1 cellular context compared by ENCODE assay signal in genomic region chr16:81319221-81319912, GRCh38.
A peak's percentile ranks its signal among the peaks of the same experiment; 100 is the strongest.
TF ChIP-seq lines count a peak whose summit lies in the region.

No MANE protein-coding gene starts in this region.

TF ChIP-seq in K562, 482 proteins besides CTCF, POLR2A, EP300 and RAD21 (continued from another document):
- TF ChIP-seq DPF2 (IDR thresholded peaks at IDR 0.05) (peak; percentile 65), WHSC1 (IDR thresholded peaks at IDR 0.05; ENCODE audit: low read length) (no peak), MAFF (IDR thresholded peaks at IDR 0.05; ENCODE audit: low read length) (peak; percentile 61; the same call in 1 of the 2 replicates), TAL1 (IDR thresholded peaks at IDR 0.05) (no peak), MYC (IDR thresholded peaks at IDR 0.05; ENCODE audit: low read depth, low read length) (no peak), MYC (CRISPR knock-in tag; IDR thresholded peaks at IDR 0.05; ENCODE audit: borderline replicate concordance, low read depth) (no peak), CTBP1 (IDR thresholded peaks at IDR 0.05; ENCODE audit: borderline replicate concordance) (no peak), NFXL1 (CRISPR knock-in tag; IDR thresholded peaks at IDR 0.05) (no peak), PHB2 (IDR thresholded peaks at IDR 0.05; ENCODE audit: low read depth) (no peak), SMARCC2 (IDR thresholded peaks at IDR 0.05; ENCODE audit: low read depth) (no peak)
- TF ChIP-seq, protein P1, sequence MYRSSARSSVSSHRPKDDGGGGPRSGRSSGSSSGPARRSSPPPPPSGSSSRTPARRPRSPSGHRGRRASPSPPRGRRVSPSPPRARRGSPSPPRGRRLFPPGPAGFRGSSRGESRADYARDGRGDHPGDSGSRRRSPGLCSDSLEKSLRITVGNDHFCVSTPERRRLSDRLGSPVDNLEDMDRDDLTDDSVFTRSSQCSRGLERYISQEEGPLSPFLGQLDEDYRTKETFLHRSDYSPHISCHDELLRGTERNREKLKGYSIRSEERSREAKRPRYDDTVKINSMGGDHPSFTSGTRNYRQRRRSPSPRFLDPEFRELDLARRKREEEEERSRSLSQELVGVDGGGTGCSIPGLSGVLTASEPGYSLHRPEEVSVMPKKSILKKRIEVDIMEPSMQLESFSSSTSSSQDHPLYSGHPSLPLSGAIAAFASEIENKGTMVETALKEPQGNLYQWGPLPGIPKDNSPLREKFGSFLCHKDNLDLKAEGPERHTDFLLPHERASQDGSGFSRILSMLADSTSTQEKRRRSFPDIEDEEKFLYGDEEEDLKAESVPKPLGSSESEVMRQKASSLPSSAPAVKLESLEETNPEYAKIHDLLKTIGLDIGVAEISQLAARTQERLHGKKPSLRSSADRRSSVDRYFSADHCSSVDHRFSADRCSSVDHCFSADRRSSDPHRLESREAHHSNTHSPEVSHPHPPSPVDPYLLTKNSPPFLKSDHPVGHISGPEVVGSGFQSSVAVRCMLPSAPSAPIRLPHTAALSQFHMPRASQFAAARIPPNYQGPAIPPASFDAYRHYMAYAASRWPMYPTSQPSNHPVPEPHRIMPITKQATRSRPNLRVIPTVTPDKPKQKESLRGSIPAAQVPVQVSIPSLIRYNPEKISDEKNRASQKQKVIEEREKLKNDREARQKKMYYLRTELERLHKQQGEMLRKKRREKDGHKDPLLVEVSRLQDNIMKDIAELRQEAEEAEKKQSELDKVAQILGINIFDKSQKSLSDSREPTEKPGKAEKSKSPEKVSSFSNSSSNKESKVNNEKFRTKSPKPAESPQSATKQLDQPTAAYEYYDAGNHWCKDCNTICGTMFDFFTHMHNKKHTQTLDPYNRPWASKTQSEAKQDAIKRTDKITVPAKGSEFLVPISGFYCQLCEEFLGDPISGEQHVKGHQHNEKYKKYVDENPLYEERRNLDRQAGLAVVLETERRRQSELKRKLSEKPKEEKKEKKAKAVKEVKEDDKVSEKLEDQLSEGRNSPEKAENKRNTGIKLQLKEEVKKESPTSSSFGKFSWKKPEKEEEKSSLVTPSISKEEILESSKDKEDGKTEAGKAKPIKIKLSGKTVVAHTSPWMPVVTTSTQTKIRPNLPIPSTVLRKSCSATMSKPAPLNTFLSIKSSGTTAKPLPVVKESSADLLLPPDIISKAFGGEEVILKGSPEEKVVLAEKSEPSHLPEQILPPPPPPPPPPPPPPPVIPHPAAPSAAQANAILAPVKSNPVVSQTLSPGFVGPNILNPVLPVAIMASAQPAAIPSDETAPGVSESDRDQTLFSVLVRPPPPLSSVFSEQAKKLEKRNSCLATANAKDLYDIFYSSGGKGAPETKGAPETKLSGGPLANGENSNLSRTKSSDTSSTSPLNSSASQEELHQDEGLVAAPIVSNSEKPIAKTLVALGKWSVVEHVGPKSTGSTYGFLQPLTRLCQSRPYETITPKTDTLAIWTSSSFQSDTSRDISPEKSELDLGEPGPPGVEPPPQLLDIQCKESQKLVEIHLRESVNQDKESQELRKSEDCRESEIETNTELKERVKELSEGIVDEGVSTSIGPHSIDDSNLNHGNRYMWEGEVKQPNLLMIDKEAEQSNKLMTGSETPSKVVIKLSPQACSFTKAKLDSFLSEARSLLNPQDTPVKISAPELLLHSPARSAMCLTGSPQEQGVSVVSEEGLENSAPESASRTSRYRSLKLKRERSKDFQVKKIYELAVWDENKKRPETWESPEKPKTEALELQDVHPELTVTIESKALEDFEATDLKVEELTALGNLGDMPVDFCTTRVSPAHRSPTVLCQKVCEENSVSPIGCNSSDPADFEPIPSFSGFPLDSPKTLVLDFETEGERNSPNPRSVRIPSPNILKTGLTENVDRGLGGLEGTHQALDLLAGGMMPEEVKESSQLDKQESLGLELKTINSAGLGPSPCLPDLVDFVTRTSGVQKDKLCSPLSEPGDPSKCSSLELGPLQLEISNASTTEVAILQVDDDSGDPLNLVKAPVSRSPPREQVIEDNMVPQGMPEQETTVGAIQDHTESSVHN (IDR thresholded peaks at IDR 0.05; ENCODE audit: borderline replicate concordance in 1 of 2, low read depth in 1 of 2) = no peak
